15 cellular contexts compared by ENCODE assay signal in the genomic region with DNA sequence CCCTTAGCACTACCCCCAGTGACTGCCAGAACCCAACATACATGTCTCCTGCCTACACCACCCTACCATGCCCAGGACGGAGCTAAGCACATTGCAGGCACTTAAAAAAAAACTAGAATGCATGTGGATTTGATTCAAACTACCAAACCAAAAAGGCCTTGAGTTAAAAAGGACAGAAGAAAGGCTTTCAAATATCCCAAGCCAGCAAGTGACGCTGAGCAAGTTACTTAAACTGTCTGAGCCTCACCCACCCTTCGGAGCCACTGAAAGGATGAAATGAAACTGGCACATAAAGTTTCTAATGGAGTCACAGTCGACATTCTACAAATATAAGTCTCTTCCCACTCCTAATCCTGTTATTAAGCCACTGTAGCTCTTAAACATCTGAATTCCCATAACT. TPM values are rescaled to one million over a fixed set of nuclear protein-coding genes. Genes with fewer than 3 reads are reported as not detected.
"Had no signal": no experiment of that assay in that cellular context is flagged by ENCODE, and none has a peak within 500 bp of the region (broad histone marks: within the 10 kb centered on the region; RNA-seq: fewer than 3 reads in every experiment).

No MANE protein-coding gene starts in this region.

- H3K4me1 ChIP-seq: foreskin keratinocyte had no signal

- H3K4me1 Mint-ChIP-seq: activated naive CD8-positive, alpha-beta T cell treated with anti-CD3 and anti-CD28 coated beads, Interleukin-2, amount 50 U/mL, for 24 hours; central memory CD8-positive, alpha-beta T cell; T-cell had no signal

- H3K27ac ChIP-seq: foreskin keratinocyte had no signal

- H3K27ac Mint-ChIP-seq: activated CD8-positive, alpha-beta T cell treated with anti-CD3 and anti-CD28 coated beads for 36 hours; activated naive CD8-positive, alpha-beta T cell treated with anti-CD3 and anti-CD28 coated beads, Interleukin-2, amount 50 U/mL, for 24 hours; activated T-cell treated with anti-CD3 and anti-CD28 coated beads, Interleukin-2, amount 50 U/mL, for 72 hours; dendritic cell treated with granulocyte-macrophage colony-stimulating factor and Interleukin-4, amounts not matched to agents 40 ng/mL and 50 ng/mL, for 4 days; T-cell had no signal

- DNase-seq: activated CD8-positive, alpha-beta memory T cell treated with anti-CD3 and anti-CD28 coated beads, Interleukin-2, amount 50 U/mL, for 4 hours; activated CD8-positive, alpha-beta T cell treated with anti-CD3 and anti-CD28 coated beads for 36 hours; activated naive CD4-positive, alpha-beta T cell treated with Interleukin-2 at 50 U/mL for 16 hours; activated naive CD8-positive, alpha-beta T cell treated with anti-CD3 and anti-CD28 coated beads, Interleukin-2, amount 50 U/mL, for 24 hours; activated T-cell treated with anti-CD3 and anti-CD28 coated beads, Interleukin-2, amount 50 U/mL, for 72 hours; erythroblast; foreskin keratinocyte; retina; T-cell; T1000; trophoblast cell had no signal

- H3K36me3 Mint-ChIP-seq: T-cell had no signal

- H3K27me3 ChIP-seq: ovary had no signal

- H3K4me3 Mint-ChIP-seq: activated CD8-positive, alpha-beta T cell treated with anti-CD3 and anti-CD28 coated beads for 36 hours; activated naive CD8-positive, alpha-beta T cell treated with anti-CD3 and anti-CD28 coated beads, Interleukin-2, amount 50 U/mL, for 24 hours; activated T-cell treated with anti-CD3 and anti-CD28 coated beads, Interleukin-2, amount 50 U/mL, for 72 hours; central memory CD8-positive, alpha-beta T cell; dendritic cell treated with granulocyte-macrophage colony-stimulating factor and Interleukin-4, amounts not matched to agents 40 ng/mL and 50 ng/mL, for 4 days; neural crest cell; T-cell had no signal

- H3K36me3 ChIP-seq: ovary had no signal

- H3K9me3 ChIP-seq: ovary had no signal

- H3K9me3 Mint-ChIP-seq: activated CD8-positive, alpha-beta T cell treated with anti-CD3 and anti-CD28 coated beads for 36 hours; activated naive CD8-positive, alpha-beta T cell treated with anti-CD3 and anti-CD28 coated beads, Interleukin-2, amount 50 U/mL, for 24 hours; activated T-cell treated with anti-CD3 and anti-CD28 coated beads, Interleukin-2, amount 50 U/mL, for 72 hours; central memory CD8-positive, alpha-beta T cell; dendritic cell treated with granulocyte-macrophage colony-stimulating factor and Interleukin-4, amounts not matched to agents 40 ng/mL and 50 ng/mL, for 4 days; neural crest cell; T-cell had no signal

- ATAC-seq: activated CD8-positive, alpha-beta T cell treated with anti-CD3 and anti-CD28 coated beads for 36 hours; activated naive CD8-positive, alpha-beta T cell treated with anti-CD3 and anti-CD28 coated beads, Interleukin-2, amount 50 U/mL, for 24 hours; activated T-cell treated with anti-CD3 and anti-CD28 coated beads, Interleukin-2, amount 50 U/mL, for 72 hours; foreskin keratinocyte; T-cell had no signal

RNA-seq across cellular contexts. Expression of a gene that starts 1.8 kb away (rescaled TPM):
- total RNA-seq: activated CD8-positive, alpha-beta T cell treated with anti-CD3 and anti-CD28 coated beads for 36 hours; activated T-cell treated with anti-CD3 and anti-CD28 coated beads, Interleukin-2, amount 50 U/mL, for 72 hours; foreskin keratinocyte; neural crest cell; T-cell had no signal
- polyA plus RNA-seq: foreskin keratinocyte had no signal
